1 cellular context compared by ENCODE assay signal in genomic region chr15:35522061-35522460, GRCh38.
TF ChIP-seq lines count a peak whose summit lies in the region.

No MANE protein-coding gene starts in this region.

TF ChIP-seq in SK-N-SH treated with all-trans-retinoic acid at 6 μM for 48 hours, 23 proteins besides CTCF, POLR2A, EP300 and RAD21 (continued from another document):
- TF ChIP-seq, protein P1, sequence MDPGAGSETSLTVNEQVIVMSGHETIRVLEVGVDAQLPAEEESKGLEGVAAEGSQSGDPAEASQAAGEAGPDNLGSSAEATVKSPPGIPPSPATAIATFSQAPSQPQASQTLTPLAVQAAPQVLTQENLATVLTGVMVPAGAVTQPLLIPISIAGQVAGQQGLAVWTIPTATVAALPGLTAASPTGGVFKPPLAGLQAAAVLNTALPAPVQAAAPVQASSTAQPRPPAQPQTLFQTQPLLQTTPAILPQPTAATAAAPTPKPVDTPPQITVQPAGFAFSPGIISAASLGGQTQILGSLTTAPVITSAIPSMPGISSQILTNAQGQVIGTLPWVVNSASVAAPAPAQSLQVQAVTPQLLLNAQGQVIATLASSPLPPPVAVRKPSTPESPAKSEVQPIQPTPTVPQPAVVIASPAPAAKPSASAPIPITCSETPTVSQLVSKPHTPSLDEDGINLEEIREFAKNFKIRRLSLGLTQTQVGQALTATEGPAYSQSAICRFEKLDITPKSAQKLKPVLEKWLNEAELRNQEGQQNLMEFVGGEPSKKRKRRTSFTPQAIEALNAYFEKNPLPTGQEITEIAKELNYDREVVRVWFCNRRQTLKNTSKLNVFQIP (CRISPR knock-in tag; IDR thresholded peaks at IDR 0.05; ENCODE audit: borderline replicate concordance, low read depth) = no peak
- TF ChIP-seq ARNTL (CRISPR knock-in tag; IDR thresholded peaks at IDR 0.05; ENCODE audit: borderline replicate concordance, low read depth) = no peak
- no peak for TF ChIP-seq ESRRG (CRISPR knock-in tag; IDR thresholded peaks at IDR 0.05)
- TF ChIP-seq, protein P2, sequence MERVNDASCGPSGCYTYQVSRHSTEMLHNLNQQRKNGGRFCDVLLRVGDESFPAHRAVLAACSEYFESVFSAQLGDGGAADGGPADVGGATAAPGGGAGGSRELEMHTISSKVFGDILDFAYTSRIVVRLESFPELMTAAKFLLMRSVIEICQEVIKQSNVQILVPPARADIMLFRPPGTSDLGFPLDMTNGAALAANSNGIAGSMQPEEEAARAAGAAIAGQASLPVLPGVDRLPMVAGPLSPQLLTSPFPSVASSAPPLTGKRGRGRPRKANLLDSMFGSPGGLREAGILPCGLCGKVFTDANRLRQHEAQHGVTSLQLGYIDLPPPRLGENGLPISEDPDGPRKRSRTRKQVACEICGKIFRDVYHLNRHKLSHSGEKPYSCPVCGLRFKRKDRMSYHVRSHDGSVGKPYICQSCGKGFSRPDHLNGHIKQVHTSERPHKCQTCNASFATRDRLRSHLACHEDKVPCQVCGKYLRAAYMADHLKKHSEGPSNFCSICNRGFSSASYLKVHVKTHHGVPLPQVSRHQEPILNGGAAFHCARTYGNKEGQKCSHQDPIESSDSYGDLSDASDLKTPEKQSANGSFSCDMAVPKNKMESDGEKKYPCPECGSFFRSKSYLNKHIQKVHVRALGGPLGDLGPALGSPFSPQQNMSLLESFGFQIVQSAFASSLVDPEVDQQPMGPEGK (CRISPR knock-in tag; IDR thresholded peaks at IDR 0.05; ENCODE audit: borderline replicate concordance) = no peak
